Comparison of ENCODE assay signal across 12 cellular contexts in genomic region chr2:216683846-216684245, GRCh38. TPM values are rescaled to one million over a fixed set of nuclear protein-coding genes. Genes with fewer than 3 reads are reported as not detected.
DNase-seq lines count a peak whose midpoint lies in the region; ATAC-seq and TF ChIP-seq lines count a peak whose summit lies in the region.
"Had no signal": no experiment of that assay in that cellular context is flagged by ENCODE, and none has a peak within 500 bp of the region (broad histone marks: within the 10 kb centered on the region; RNA-seq: fewer than 3 reads in every experiment).

No MANE protein-coding gene starts in this region.

- no peak for TF ChIP-seq CTCF in HL-60 (IDR thresholded peaks at IDR 0.05; ENCODE audit: insufficient read depth, low read length)

- no peak overlapping the region for H3K27ac ChIP-seq in HL-60 (replicated peaks)

- intact Hi-C loops in Right ventricle myocardium superior (cut with DNase I), result loop anchor here (5.0 kb wide), 2 partner anchors 828 to 1028 kb away; no protein-coding TSS in a partner anchor

- DNase-seq in HL-60 (ENCODE audit: low read depth in 1 of 2, low spot score in 1 of 2) (peak; percentile 93 to 98), SKM-1 (lab: John Stamatoyannopoulos, UW; ENCODE audit: unreplicated experiment) (peak; percentile 89), Right ventricle myocardium superior (peak; percentile 62), skeletal muscle cell (ENCODE audit: low read depth) (peak; percentile 97), HUDEP-2 (lab: John Stamatoyannopoulos, UW; ENCODE audit: unreplicated experiment in 76 of 76) (no peak), ACHN (no peak)
- DNase-seq: activated CD4-positive, alpha-beta T cell treated with anti-CD3 and anti-CD28 coated beads, Interleukin-2, amount 50 U/mL, for 4 hours; NCI-H2227 treated with DMSO at 0.1 percent for 48 hours; stimulated activated naive CD8-positive, alpha-beta T cell treated with anti-CD3 and anti-CD28 coated beads, Interleukin-15, Interleukin-2, amounts not matched to agents 100 U/mL and 50 U/mL, for 24 hours had no signal

- H3K27me3 ChIP-seq in HL-60 (ENCODE audit: insufficient read depth, poor library complexity, severe bottlenecking), result no peaks in the 10 kb centered on the region
- H3K27me3 ChIP-seq: dorsolateral prefrontal cortex had no signal

- H3K4me3 ChIP-seq in HL-60 (replicated peaks; ENCODE audit: insufficient read depth, low read length) (no peak overlapping the region), skeletal muscle cell (ENCODE audit: low read depth, low read length) (no peak overlapping the region)
- H3K4me3 ChIP-seq: dorsolateral prefrontal cortex had no signal

- ATAC-seq in Right ventricle myocardium superior (ENCODE audit: poor library complexity) (peak; percentile 71), HG03457 (IDR thresholded peaks at IDR 0.05; ENCODE audit: unreplicated experiment) (no peak), HG02642 (IDR thresholded peaks at IDR 0.05; ENCODE audit: poor library complexity, unreplicated experiment) (no peak)
- ATAC-seq: stimulated activated naive CD8-positive, alpha-beta T cell treated with anti-CD3 and anti-CD28 coated beads, Interleukin-15, Interleukin-2, amounts not matched to agents 100 U/mL and 50 U/mL, for 24 hours had no signal

- in situ Hi-C loops in ACHN (cut with HindIII; ENCODE audit: low pct_ligation_motif_present, low pct_unique_long_range_greater_than_20kb, low sequenced_read_pairs), result no loop called here

RNA-seq across cellular contexts. Expression of gene IGFBP5, which starts 11.5 kb away (rescaled TPM):
- total RNA-seq in Right ventricle myocardium superior, result 134 TPM

RNA-seq across cellular contexts. Expression of gene IGFBP2, which starts 50.6 kb away (rescaled TPM):
- 51.1 TPM for total RNA-seq in Right ventricle myocardium superior

Comparison
In these comparisons a context has a peak if more than half of its experiments do, and no peak if none do; other contexts are left out.
1. DNase-seq: peak in HL-60 (2 of 2), SKM-1 (single experiment), Right ventricle myocardium superior (single experiment) and skeletal muscle cell (single experiment); none in HUDEP-2 (0 of 76) and ACHN (single experiment).